ENCODE assay signal across 21 cellular contexts in genomic region chr6:22668717-22669116, GRCh38.
"Had no signal": no experiment of that assay in that cellular context is flagged by ENCODE, and none has a peak within 500 bp of the region (broad histone marks: within the 10 kb centered on the region; RNA-seq: fewer than 3 reads in every experiment).

No MANE protein-coding gene starts in this region.

- H3K9ac ChIP-seq: parathyroid adenoma had no signal

- H3K36me3 Mint-ChIP-seq: naive thymus-derived CD8-positive, alpha-beta T cell; stimulated activated effector memory CD8-positive, alpha-beta T cell treated with anti-CD3 and anti-CD28 coated beads, Interleukin-12 subunit alpha, Interleukin-12 subunit beta, amount 100 ng/mL, for 72 hours had no signal

- DNase-seq: cerebellar nuclear complex; cortex of kidney; effector memory CD8-positive, alpha-beta T cell; erythroblast; esophagus squamous epithelium; foreskin melanocyte; glutamatergic neuron; mammary epithelial cell; mesendoderm; naive thymus-derived CD8-positive, alpha-beta T cell; nephron progenitor cell; stimulated activated CD4-positive, alpha-beta T cell treated with anti-CD3 and anti-CD28 coated beads, Interleukin-2, amount 100 ng/mL, for 24 hours; stimulated activated CD4-positive, alpha-beta T cell treated with anti-CD3 and anti-CD28 coated beads, Interleukin-4, amount 100 ng/mL, for 24 hours; stimulated activated naive CD4-positive, alpha-beta T cell treated with Interleukin-2 at 50 U/mL for 16 hours; stomach; thyroid gland; trophoblast cell had no signal

- H3K27me3 ChIP-seq: esophagus squamous epithelium, neutrophil, stomach, thyroid gland had no signal

- H3K36me3 ChIP-seq: esophagus squamous epithelium, neutrophil, stomach, thyroid gland had no signal

- H3K27me3 Mint-ChIP-seq: effector memory CD8-positive, alpha-beta T cell; progenitor cell of endocrine pancreas had no signal

- H3K79me2 ChIP-seq: parathyroid adenoma had no signal

- H2AFZ ChIP-seq: parathyroid adenoma had no signal

- H3K9me3 Mint-ChIP-seq: naive thymus-derived CD8-positive, alpha-beta T cell; nephron progenitor cell had no signal

- H3K4me1 ChIP-seq: esophagus squamous epithelium, parathyroid adenoma, stomach, thyroid gland had no signal

- ATAC-seq: effector memory CD8-positive, alpha-beta T cell; naive thymus-derived CD8-positive, alpha-beta T cell; stimulated activated effector memory CD8-positive, alpha-beta T cell treated with anti-CD3 and anti-CD28 coated beads, Interleukin-12 subunit alpha, Interleukin-12 subunit beta, amount 100 ng/mL, for 72 hours had no signal

- H3K4me3 Mint-ChIP-seq: effector memory CD8-positive, alpha-beta T cell; naive thymus-derived CD8-positive, alpha-beta T cell; nephron progenitor cell; stimulated activated effector memory CD8-positive, alpha-beta T cell treated with anti-CD3 and anti-CD28 coated beads, Interleukin-12 subunit alpha, Interleukin-12 subunit beta, amount 100 ng/mL, for 72 hours had no signal

- H3K27ac ChIP-seq: esophagus squamous epithelium, neutrophil, parathyroid adenoma, stomach, thyroid gland had no signal

- H3K4me3 ChIP-seq: esophagus squamous epithelium, stomach, thyroid gland had no signal

- H3K4me1 Mint-ChIP-seq: nephron progenitor cell; stimulated activated effector memory CD8-positive, alpha-beta T cell treated with anti-CD3 and anti-CD28 coated beads, Interleukin-12 subunit alpha, Interleukin-12 subunit beta, amount 100 ng/mL, for 72 hours had no signal

- H3K9me3 ChIP-seq: esophagus squamous epithelium, neutrophil, stomach, thyroid gland had no signal

- H3K27ac Mint-ChIP-seq: effector memory CD8-positive, alpha-beta T cell; naive thymus-derived CD8-positive, alpha-beta T cell; nephron progenitor cell; progenitor cell of endocrine pancreas; stimulated activated effector memory CD8-positive, alpha-beta T cell treated with anti-CD3 and anti-CD28 coated beads, Interleukin-12 subunit alpha, Interleukin-12 subunit beta, amount 100 ng/mL, for 72 hours had no signal
